In genomic region chr3:131630117-131630516, GRCh38 we compare ENCODE assay signal across 11 cellular contexts.
A peak's percentile ranks its signal among the peaks of the same experiment; 100 is the strongest.
DNase-seq lines count a peak whose midpoint lies in the region; ATAC-seq and TF ChIP-seq lines count a peak whose summit lies in the region.
"Had no signal": no experiment of that assay in that cellular context is flagged by ENCODE, and none has a peak within 500 bp of the region (broad histone marks: within the 10 kb centered on the region; RNA-seq: fewer than 3 reads in every experiment).

No MANE protein-coding gene starts in this region.

- H3K36me3 Mint-ChIP-seq in GM23338 (ENCODE audit: low read depth) = no peaks in the 10 kb centered on the region

- H3F3A ChIP-seq in GM23338 (replicated peaks; ENCODE audit: low read depth) = no peaks in the 10 kb centered on the region

- H3K79me2 ChIP-seq in OCI-LY3 (ENCODE audit: low read length) (no peaks in the 10 kb centered on the region), GM23338 (replicated peaks; ENCODE audit: insufficient read depth) (no peaks in the 10 kb centered on the region)

- TF ChIP-seq CTCF in GM06990 (IDR thresholded peaks at IDR 0.05; ENCODE audit: insufficient read depth, low read length, poor library complexity, severe bottlenecking) (no peak), OCI-LY3 (IDR thresholded peaks at IDR 0.05; ENCODE audit: low read depth, low read length) (no peak), GM23338 (conservative IDR thresholded peaks at IDR 0.05; ENCODE audit: low read depth in 2 of 2) (no peak)

- H3K4me3 ChIP-seq in GM06990 (replicated peaks; ENCODE audit: low read depth, low read length) = no peak overlapping the region
- H3K4me3 ChIP-seq in OCI-LY3 (ENCODE audit: low read length) = no peak overlapping the region
- no peak overlapping the region for H3K4me3 ChIP-seq in GM23338
- H3K4me3 ChIP-seq: body of pancreas had no signal

- peaks cover 4% of the 10 kb centered on the region for H3K27me3 Mint-ChIP-seq in GM23338 (ENCODE audit: insufficient read depth, low read depth, poor library complexity)

- no peak overlapping the region for H3K9ac ChIP-seq in OCI-LY3 (ENCODE audit: low read length)

- H3K9me3 ChIP-seq in OCI-LY3 (ENCODE audit: insufficient read depth, low read length) = no peaks in the 10 kb centered on the region
- H3K9me3 ChIP-seq: body of pancreas had no signal

- H4K20me1 ChIP-seq in OCI-LY3 (ENCODE audit: insufficient read depth, low read length) (no peaks in the 10 kb centered on the region), GM23338 (replicated peaks; ENCODE audit: insufficient read depth) (no peaks in the 10 kb centered on the region)

- no peaks in the 10 kb centered on the region for H3K4me1 Mint-ChIP-seq in GM23338
- H3K4me1 Mint-ChIP-seq: nephron had no signal

- H3K4me1 ChIP-seq in OCI-LY3 (ENCODE audit: low read length) (peaks cover 25% of the 10 kb centered on the region), GM23338 (ENCODE audit: insufficient read depth) (no peaks in the 10 kb centered on the region)
- H3K4me1 ChIP-seq: body of pancreas had no signal

- no peaks in the 10 kb centered on the region for H3K36me3 ChIP-seq in GM06990 (ENCODE audit: control insufficient read depth, insufficient read depth, low read length)
- H3K36me3 ChIP-seq in OCI-LY3 (replicated peaks; ENCODE audit: low read depth, low read length) = no peaks in the 10 kb centered on the region
- no peaks in the 10 kb centered on the region for H3K36me3 ChIP-seq in GM23338 (ENCODE audit: insufficient read depth)

- H3K9me2 ChIP-seq in GM23338 (ENCODE audit: insufficient read depth) = 0 out of 2 replicates have a peak, but pooled peaks cover 7% of the 10 kb centered on the region

- H3K9me3 Mint-ChIP-seq in GM23338 = no peaks in the 10 kb centered on the region
- H3K9me3 Mint-ChIP-seq: nephron had no signal

- H3K27ac Mint-ChIP-seq in GM23338 = no peak overlapping the region
- H3K27ac Mint-ChIP-seq: nephron had no signal

- H2AFZ ChIP-seq in OCI-LY3 (ENCODE audit: low read depth, low read length) (no peak overlapping the region), GM23338 (no peak overlapping the region)

- H3K4me2 ChIP-seq in OCI-LY3 (ENCODE audit: low read length) (peak overlapping the region; percentile 55), GM23338 (no peak overlapping the region)

- peak; percentile 36 for DNase-seq in GM06990 (ENCODE audit: extremely low read depth, insufficient read length)
- no peak for DNase-seq in GM23338 (ENCODE audit: low spot score)
- DNase-seq in DMS 273 treated with DMSO at 0.1 percent for 48 hours (lab: John Stamatoyannopoulos, UW) = no peak
- no peak for DNase-seq in middle frontal gyrus (ENCODE audit: extremely low spot score, low spot score)
- DNase-seq: body of pancreas, NCI-H187 had no signal

- H3K27ac ChIP-seq in OCI-LY3 (ENCODE audit: low read length) = peak overlapping the region; percentile 44
- H3K27ac ChIP-seq in GM23338 (ENCODE audit: low read depth) = no peak overlapping the region
- H3K27ac ChIP-seq: body of pancreas had no signal

- peak; percentile 98 for ATAC-seq in GM19438 (IDR thresholded peaks at IDR 0.05; ENCODE audit: low read depth, unreplicated experiment)
- ATAC-seq in HG03039 (IDR thresholded peaks at IDR 0.05; ENCODE audit: unreplicated experiment) = peak; percentile 98
- no peak for ATAC-seq in SK-N-SH treated with all-trans-retinoic acid at 6 μM for 48 hours
- ATAC-seq in GM23338 = no peak
- ATAC-seq: body of pancreas had no signal

- H3K27me3 ChIP-seq in GM06990 (replicated peaks; ENCODE audit: control insufficient read depth, insufficient read depth, low read length) (no peaks in the 10 kb centered on the region), OCI-LY3 (ENCODE audit: low read depth, low read length) (no peaks in the 10 kb centered on the region), GM23338 (ENCODE audit: insufficient read depth) (no peaks in the 10 kb centered on the region)
- H3K27me3 ChIP-seq: body of pancreas had no signal

- no peak overlapping the region for H3K4me3 Mint-ChIP-seq in GM23338
- H3K4me3 Mint-ChIP-seq: nephron had no signal

TF ChIP-seq in SK-N-SH treated with all-trans-retinoic acid at 6 μM for 48 hours, 23 proteins besides CTCF, POLR2A, EP300 and RAD21 (continues in another document):
- TF ChIP-seq POU6F1 (CRISPR knock-in tag; IDR thresholded peaks at IDR 0.05; ENCODE audit: borderline replicate concordance, low read depth) = no peak
- TF ChIP-seq ISL1 (CRISPR knock-in tag; IDR thresholded peaks at IDR 0.05) = no peak
- TF ChIP-seq TSHZ2 (CRISPR knock-in tag; IDR thresholded peaks at IDR 0.05) = no peak
- TF ChIP-seq ESRRG (CRISPR knock-in tag; IDR thresholded peaks at IDR 0.05) = no peak
- no peak for TF ChIP-seq ZNF8 (CRISPR knock-in tag; IDR thresholded peaks at IDR 0.05)

TF ChIP-seq in GM23338, 12 proteins besides CTCF, POLR2A, EP300 and RAD21:
- no peak for TF ChIP-seq NANOG (IDR thresholded peaks at IDR 0.05; ENCODE audit: borderline replicate concordance)
- no peak for TF ChIP-seq REST (IDR thresholded peaks at IDR 0.05; ENCODE audit: unreplicated experiment)
- TF ChIP-seq EZH2phosphoT487 (IDR thresholded peaks at IDR 0.05; ENCODE audit: unreplicated experiment) = no peak
- TF ChIP-seq POLR2AphosphoS5 (IDR thresholded peaks at IDR 0.05; ENCODE audit: low read depth) = no peak
- TF ChIP-seq ZNF114 (CRISPR knock-in tag; IDR thresholded peaks at IDR 0.05) = no peak

Comparison
In these comparisons a context has a peak if more than half of its experiments do, and no peak if none do; other contexts are left out.
1. ATAC-seq: peak in GM19438 (single experiment) and HG03039 (single experiment); none in SK-N-SH treated with all-trans-retinoic acid at 6 μM for 48 hours (single experiment) and GM23338 (single experiment).